ENCODE assay signal across 1 cellular context in genomic region chr1:203761958-203762357, GRCh38. TPM values are rescaled to one million over a fixed set of nuclear protein-coding genes. Genes with fewer than 3 reads are reported as not detected.
"Had no signal": no experiment of that assay in that cellular context is flagged by ENCODE, and none has a peak within 500 bp of the region (broad histone marks: within the 10 kb centered on the region; RNA-seq: fewer than 3 reads in every experiment).

No MANE protein-coding gene starts in this region.

RNA-seq across cellular contexts. Expression of gene LAX1, which starts 3.0 kb away (rescaled TPM):
- total RNA-seq: PC-3 had no signal
